22 cellular contexts compared by ENCODE assay signal in the genomic region with DNA sequence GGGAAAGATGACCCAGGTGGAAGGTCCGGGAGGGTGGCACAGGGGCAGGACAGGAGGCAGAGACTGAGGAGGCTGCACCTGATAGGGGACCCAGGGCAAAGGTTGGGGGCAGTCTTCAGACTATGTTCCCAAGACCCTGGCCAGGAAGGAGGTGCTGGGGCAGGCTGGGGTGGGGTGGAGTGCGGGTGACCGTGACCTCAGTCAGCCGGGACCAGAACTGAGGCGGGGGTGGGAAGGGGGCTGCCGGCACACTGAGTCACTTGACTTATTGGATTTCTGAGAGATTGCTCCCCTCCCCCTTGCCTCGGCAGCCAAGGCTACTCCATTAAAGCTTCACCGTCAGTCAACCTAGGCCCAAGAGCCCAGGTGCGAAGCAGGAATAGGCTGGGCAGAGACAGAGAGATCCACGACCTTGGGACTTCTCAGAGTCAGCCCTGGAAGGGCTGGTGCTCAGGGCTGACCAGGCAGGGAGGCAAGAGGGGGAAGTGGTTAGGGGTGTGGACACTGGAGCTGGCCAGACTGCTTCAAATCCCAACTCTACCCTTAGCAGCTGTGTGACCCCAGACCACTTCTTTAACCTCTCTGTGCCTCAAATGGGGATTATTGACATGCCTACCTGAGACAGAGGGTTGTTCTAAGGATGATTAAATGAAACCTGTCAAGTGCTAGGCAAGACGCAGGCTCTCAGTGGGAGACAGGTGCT. TPM values are rescaled to one million over a fixed set of nuclear protein-coding genes. Genes with fewer than 3 reads are reported as not detected.
DNase-seq lines count a peak whose midpoint lies in the region; ATAC-seq, FAIRE-seq and TF ChIP-seq lines count a peak whose summit lies in the region.
"Had no signal": no experiment of that assay in that cellular context is flagged by ENCODE, and none has a peak within 500 bp of the region (broad histone marks: within the 10 kb centered on the region; RNA-seq: fewer than 3 reads in every experiment).

No MANE protein-coding gene starts in this region.

- no peak overlapping the region for H3K56ac ChIP-seq in H1 (replicated peaks; ENCODE audit: insufficient read length, low read depth, low read length)

- H3K79me1 ChIP-seq in H1 (ENCODE audit: low read depth, low read length), result no peaks in the 10 kb centered on the region

- peaks cover 4% of the 10 kb centered on the region for H3K4me1 Mint-ChIP-seq in T-helper 1 cell treated with Interleukin-12 subunit alpha and Interleukin-12 subunit beta and Interleukin-4 antibody, amounts not matched to agents 30 μg/mL and 1 μg/mL, for 36 hours (ENCODE audit: low read depth)
- H3K4me1 Mint-ChIP-seq in neural progenitor cell, result peaks cover 89% of the 10 kb centered on the region

- H3K4ac ChIP-seq in H1 (replicated peaks; ENCODE audit: insufficient read length, low read depth, low read length), result no peak overlapping the region

- peak overlapping the region; percentile 32 to 57; a peak in 3 of 4 replicates for H3K4me2 ChIP-seq in H1 (ENCODE audit: insufficient read depth in 1 of 2, low read depth in 2 of 2, low read length in 2 of 2)
- no peak overlapping the region for H3K4me2 ChIP-seq in neural progenitor cell
- H3K4me2 ChIP-seq: A549, PC-9 had no signal

- TF ChIP-seq POLR2A in H1 (IDR thresholded peaks at IDR 0.05; ENCODE audit: control extremely low read depth in 1 of 2, low read depth in 2 of 2, low read length in 2 of 2), result no peak

- no peak overlapping the region for H4K91ac ChIP-seq in H1 (replicated peaks; ENCODE audit: insufficient read length, low read length)

- no peaks in the 10 kb centered on the region for H3K9me3 Mint-ChIP-seq in T-helper 1 cell treated with Interleukin-12 subunit alpha and Interleukin-12 subunit beta and Interleukin-4 antibody, amounts not matched to agents 30 μg/mL and 1 μg/mL, for 36 hours
- no peaks in the 10 kb centered on the region for H3K9me3 Mint-ChIP-seq in neural progenitor cell
- H3K9me3 Mint-ChIP-seq: CD8-positive, alpha-beta memory T cell had no signal

- no peak overlapping the region for H2AFZ ChIP-seq in H1 (ENCODE audit: low read length)
- no peak overlapping the region for H2AFZ ChIP-seq in neural progenitor cell (replicated peaks)
- H2AFZ ChIP-seq: GM23248, PC-9 had no signal

- H3K18ac ChIP-seq in H1 (ENCODE audit: extremely low read depth, low read length), result peak overlapping the region; percentile 42; the same call in 1 of the 2 replicates

- H2BK12ac ChIP-seq in H1 (ENCODE audit: low read depth, low read length), result peak overlapping the region; percentile 90; the same call in 1 of the 2 replicates

- H3K27me3 ChIP-seq in H1 (replicated peaks in 1 of 4; ENCODE audit: control insufficient read depth in 3 of 4, extremely low read depth in 1 of 4, insufficient read depth in 3 of 4, low read length in 3 of 4) (peaks cover 0 to 13% (median 4%) of the 10 kb centered on the region in 4 experiments; a peak in 2 of 7 replicates), neural progenitor cell (no peaks in the 10 kb centered on the region), upper lobe of right lung (peaks cover 4% of the 10 kb centered on the region), psoas muscle (ENCODE audit: insufficient read depth in 3 of 3, low read length in 2 of 3) (peaks cover 0 to 18% (median 0%) of the 10 kb centered on the region in 3 donors), aorta (ENCODE audit: control insufficient read depth in 1 of 2, insufficient read depth in 2 of 2, low read length in 1 of 2) (no peaks in the 10 kb centered on the region)
- H3K27me3 ChIP-seq: MG63, SJSA1 had no signal

- peaks cover 20% of the 10 kb centered on the region for H3F3A ChIP-seq in neural progenitor cell (ENCODE audit: low read depth)

- H2BK20ac ChIP-seq in H1 (ENCODE audit: low read length), result peak overlapping the region; percentile 98

- intact Hi-C loops in upper lobe of right lung (cut with DNase I) (no loop called here), psoas muscle (cut with DNase I) (loop anchor here in 1 of 2 donors (1.0 kb wide), 1 partner anchor 104 kb away; no protein-coding TSS in a partner anchor), aorta (cut with DNase I) (no loop called here)

- no peak overlapping the region for H4K8ac ChIP-seq in H1 (ENCODE audit: extremely low read depth, insufficient read depth, low read length)

- DNase-seq in T-helper 1 cell, result no peak
- DNase-seq in H1 (ENCODE audit: low read depth in 1 of 2, low spot score in 2 of 2), result no peak
- DNase-seq in neural progenitor cell (ENCODE audit: low spot score), result no peak
- DNase-seq in upper lobe of right lung, result peak; percentile 45
- no peak for DNase-seq in psoas muscle
- no peak for DNase-seq in aorta
- DNase-seq: CD8-positive, alpha-beta memory T cell; GM23248; MG63; NCI-H1092 treated with DMSO at 0.1 percent for 48 hours; NCI-H1694 treated with DMSO at 0.1 percent for 48 hours; NCI-H2107; NCI-H748 treated with DMSO at 0.1 percent for 48 hours; PC-9 had no signal

- H3K36me3 Mint-ChIP-seq in T-helper 1 cell treated with Interleukin-12 subunit alpha and Interleukin-12 subunit beta and Interleukin-4 antibody, amounts not matched to agents 30 μg/mL and 1 μg/mL, for 36 hours (ENCODE audit: low read depth), result no peaks in the 10 kb centered on the region
- no peaks in the 10 kb centered on the region for H3K36me3 Mint-ChIP-seq in neural progenitor cell
- H3K36me3 Mint-ChIP-seq: CD8-positive, alpha-beta memory T cell had no signal

- POLR2A ChIA-PET in H1 (lab: Charles Lee; ENCODE audit: partially characterized antibody), result interaction anchor here (0.9 to 5.2 kb wide), 6 partner anchors 11 to 106 kb away, joined by 3 to 30 read pairs (median 5); partner anchors contain the start of gene SDC3

- no peak for TF ChIP-seq RAD21 in H1 (IDR thresholded peaks at IDR 0.05 in 1 of 2, conservative IDR thresholded peaks at IDR 0.05 in 1 of 2; ENCODE audit: low read depth in 2 of 2, low read length in 2 of 2)

- H4K20me1 ChIP-seq in H1 (replicated peaks in 1 of 2; ENCODE audit: control insufficient read depth in 1 of 2, insufficient read depth in 2 of 2, low read length in 2 of 2) (no peaks in the 10 kb centered on the region), neural progenitor cell (ENCODE audit: low read depth) (no peaks in the 10 kb centered on the region)

- H2BK120ac ChIP-seq in H1 (replicated peaks; ENCODE audit: low read depth, low read length), result no peak overlapping the region

- CTCF ChIA-PET in H1 (lab: Charles Lee; ENCODE audit: partially characterized antibody), result interaction anchor here (1.1 to 38.1 kb wide), 11 partner anchors 7 to 116 kb away, joined by 4 to 1519 read pairs (median 57); partner anchors contain the start of gene SDC3

- peak overlapping the region in 2 of 4 experiments; percentile 9 to 23; a peak in 1 of 8 replicates for H3K4me3 ChIP-seq in H1 (ENCODE audit: extremely low read depth in 1 of 4, insufficient read depth in 2 of 4, low read depth in 3 of 4, low read length in 4 of 4)
- no peak overlapping the region for H3K4me3 ChIP-seq in neural progenitor cell
- no peak overlapping the region for H3K4me3 ChIP-seq in upper lobe of right lung
- no peak overlapping the region for H3K4me3 ChIP-seq in psoas muscle
- no peak overlapping the region for H3K4me3 ChIP-seq in aorta (ENCODE audit: low read length in 2 of 2)
- H3K4me3 ChIP-seq: A549; BLaER1 treated with 17β-estradiol and CSF1 and Interleukin-3, amounts not matched to agents 10 nM and 100 nM; GM23248; MG63; PC-9; SJSA1 had no signal

- no peak overlapping the region for H3K27ac ChIP-seq in H1 (ENCODE audit: low read depth, low read length)
- no peak overlapping the region for H3K27ac ChIP-seq in neural progenitor cell
- no peak overlapping the region for H3K27ac ChIP-seq in upper lobe of right lung
- no peak overlapping the region for H3K27ac ChIP-seq in psoas muscle
- H3K27ac ChIP-seq in aorta (ENCODE audit: low read depth in 1 of 2, low read length in 2 of 2), result no peak overlapping the region
- H3K27ac ChIP-seq: A549; BLaER1 treated with 17β-estradiol and CSF1 and Interleukin-3, amounts not matched to agents 10 nM and 100 nM; GM23248; PC-9; SJSA1 had no signal

- H3K27ac Mint-ChIP-seq in T-helper 1 cell treated with Interleukin-12 subunit alpha and Interleukin-12 subunit beta and Interleukin-4 antibody, amounts not matched to agents 30 μg/mL and 1 μg/mL, for 36 hours, result peak overlapping the region; percentile 41
- H3K27ac Mint-ChIP-seq in neural progenitor cell, result peak overlapping the region; percentile 92

- H3K4me3 Mint-ChIP-seq in T-helper 1 cell treated with Interleukin-12 subunit alpha and Interleukin-12 subunit beta and Interleukin-4 antibody, amounts not matched to agents 30 μg/mL and 1 μg/mL, for 36 hours, result no peak overlapping the region
- peak overlapping the region; percentile 46 for H3K4me3 Mint-ChIP-seq in neural progenitor cell
- H3K4me3 Mint-ChIP-seq: CD8-positive, alpha-beta memory T cell had no signal

- H3K79me2 ChIP-seq in H1 (ENCODE audit: control insufficient read depth in 1 of 2, insufficient read depth in 2 of 2, low read length in 2 of 2) (no peaks in the 10 kb centered on the region), neural progenitor cell (ENCODE audit: low read depth) (no peaks in the 10 kb centered on the region)

- H2BK15ac ChIP-seq in H1 (ENCODE audit: low read length), result peak overlapping the region; percentile 92; the same call in 1 of the 2 replicates

- no peak overlapping the region for H3K23ac ChIP-seq in H1 (ENCODE audit: insufficient read length)

- H3K14ac ChIP-seq in H1 (ENCODE audit: insufficient read length), result no peak overlapping the region

- H3K4me1 ChIP-seq in H1 (replicated peaks in 1 of 4; ENCODE audit: control insufficient read depth in 3 of 4, insufficient read depth in 4 of 4, low read length in 3 of 4) (peaks cover 19 to 47% (median 23%) of the 10 kb centered on the region in 4 experiments), neural progenitor cell (peaks cover 47% of the 10 kb centered on the region), upper lobe of right lung (peaks cover 20% of the 10 kb centered on the region), psoas muscle (no peaks in the 10 kb centered on the region), aorta (ENCODE audit: control insufficient read depth in 1 of 2, insufficient read depth in 2 of 2, low read length in 2 of 2) (peaks cover 0 to 3% of the 10 kb centered on the region in 2 donors)

- H2BK5ac ChIP-seq in H1 (ENCODE audit: low read depth, low read length), result peak overlapping the region; percentile 68; the same call in 1 of the 2 replicates

- H3K9me3 ChIP-seq in H1 (ENCODE audit: insufficient read depth in 2 of 2, low read depth in 1 of 2, low read length in 1 of 2) (no peaks in the 10 kb centered on the region), neural progenitor cell (ENCODE audit: low read depth) (no peaks in the 10 kb centered on the region), upper lobe of right lung (no peaks in the 10 kb centered on the region), psoas muscle (no peaks in the 10 kb centered on the region), aorta (ENCODE audit: control insufficient read depth, low read length) (no peaks in the 10 kb centered on the region)
- H3K9me3 ChIP-seq: A549; BLaER1 treated with 17β-estradiol and CSF1 and Interleukin-3, amounts not matched to agents 10 nM and 100 nM; MG63; SJSA1 had no signal

- ATAC-seq in upper lobe of right lung (peak; percentile 36), psoas muscle (no peak), HG02885 (IDR thresholded peaks at IDR 0.05; ENCODE audit: poor library complexity, unreplicated experiment) (no peak), aorta (ENCODE audit: low FRiP score) (no peak)
- ATAC-seq: A549, HCT116 had no signal

- no peaks in the 10 kb centered on the region for H3K36me3 ChIP-seq in H1 (ENCODE audit: control insufficient read depth in 2 of 4, insufficient read depth in 4 of 4, low read length in 3 of 4)
- H3K36me3 ChIP-seq in neural progenitor cell, result no peaks in the 10 kb centered on the region
- no peaks in the 10 kb centered on the region for H3K36me3 ChIP-seq in upper lobe of right lung
- H3K36me3 ChIP-seq in psoas muscle (ENCODE audit: insufficient read depth in 1 of 2, low read depth in 1 of 2), result no peaks in the 10 kb centered on the region
- H3K36me3 ChIP-seq in aorta (ENCODE audit: control insufficient read depth in 1 of 2, insufficient read depth in 2 of 2, low read length in 1 of 2), result no peaks in the 10 kb centered on the region
- H3K36me3 ChIP-seq: BLaER1 treated with 17β-estradiol and CSF1 and Interleukin-3, amounts not matched to agents 10 nM and 100 nM; MG63; SJSA1 had no signal

- TF ChIP-seq EP300 in H1 (IDR thresholded peaks at IDR 0.05; ENCODE audit: borderline replicate concordance in 1 of 2, low read depth in 2 of 2, low read length in 2 of 2), result no peak

- no peaks in the 10 kb centered on the region; the same call in 1 of the 2 replicates for H3K23me2 ChIP-seq in H1 (ENCODE audit: low read depth, low read length)

- peaks cover 69% of the 10 kb centered on the region for H3K27me3 Mint-ChIP-seq in T-helper 1 cell treated with Interleukin-12 subunit alpha and Interleukin-12 subunit beta and Interleukin-4 antibody, amounts not matched to agents 30 μg/mL and 1 μg/mL, for 36 hours (ENCODE audit: low read depth)
- peaks cover 18% of the 10 kb centered on the region for H3K27me3 Mint-ChIP-seq in neural progenitor cell (ENCODE audit: insufficient read depth, low read depth)

- 43% methylated on average over 5 of the region's 11 CpGs; no CpG with 5 or more reads in 1 of the 2 experiments for WGBS in H1 (ENCODE audit: extremely low coverage in 1 of 2, insufficient coverage in 1 of 2, insufficient read length in 1 of 2, insufficient replicate concordance in 2 of 2, low coverage in 1 of 2, low lambda C conversion rate in 2 of 2, missing lambda C conversion rate in 1 of 2), 2 experiments
- WGBS in psoas muscle, 3 donors, result 71 to 76% (median 72%) methylated on average over 11 of the region's 11 CpGs
- 78% methylated on average over 11 of the region's 11 CpGs for WGBS in aorta, 2 donors

- FAIRE-seq in H1 (lab: Jason Lieb, UNC), result no peak
- FAIRE-seq: A549, D721Med, GM12892 had no signal

- no peak for TF ChIP-seq CTCF in H1 (IDR thresholded peaks at IDR 0.05; ENCODE audit: control extremely low read depth in 1 of 3, insufficient read depth in 1 of 3, low read depth in 1 of 3, low read length in 3 of 3)
- no peak for TF ChIP-seq CTCF in neural progenitor cell (IDR thresholded peaks at IDR 0.05)
- TF ChIP-seq CTCF in upper lobe of right lung (IDR thresholded peaks at IDR 0.05), result no peak
- TF ChIP-seq CTCF in psoas muscle (IDR thresholded peaks at IDR 0.05), result no peak

- H3K9ac ChIP-seq in H1 (replicated peaks in 1 of 4; ENCODE audit: extremely low read depth in 1 of 4, low read depth in 3 of 4, low read length in 3 of 4) (no peak overlapping the region), neural progenitor cell (no peak overlapping the region)
- H3K9ac ChIP-seq: BLaER1 treated with 17β-estradiol and CSF1 and Interleukin-3, amounts not matched to agents 10 nM and 100 nM; GM23248 had no signal

- no peak overlapping the region for H4K5ac ChIP-seq in H1 (ENCODE audit: insufficient read length, low read depth, low read length)

- peak overlapping the region; percentile 84; the same call in 1 of the 2 replicates for H2AK5ac ChIP-seq in H1 (ENCODE audit: low read depth, low read length)

RNA-seq across cellular contexts. Expression of gene LAPTM5, which starts 47.9 kb away (rescaled TPM):
- total RNA-seq in H1 (2021; fragmentation: NEBNext Ultra II Directional; extraction: Animal tissue kit (Norgen Biotek cat#: 25700)), result 0.37 and 0.52 TPM in 2 replicates
- polyA plus RNA-seq in H1 (2011; rRNA removed), result 0.77 and 1.4 TPM in 2 replicates
- polyA plus RNA-seq in H1 (2011; cell fraction: cytosol; rRNA removed), result 0.83 TPM
- 0.46 TPM for polyA plus RNA-seq in H1 (2011; cell fraction: nucleus; rRNA removed)
- polyA plus RNA-seq in H1 (2012, experiment 1 of 2), result 0.39 to 0.60 TPM (median 0.52 TPM) in 3 of 4 replicates, not detected in the other
- polyA plus RNA-seq in H1 (2012, experiment 2 of 2), result 0.18 TPM
- 0.57 TPM for polyA plus RNA-seq in H1 (2013, experiment 1 of 2)
- 0.99 TPM for polyA plus RNA-seq in H1 (2013, experiment 2 of 2)
- 1.0 and 1.1 TPM in 2 replicates for polyA minus RNA-seq in H1 (2011; rRNA and poly(A)+ RNA removed)
- polyA minus RNA-seq in H1 (2011; cell fraction: cytosol; rRNA and poly(A)+ RNA removed), result not detected
- 0.30 TPM for polyA minus RNA-seq in H1 (2011; cell fraction: nucleus; rRNA and poly(A)+ RNA removed)
- not detected in 2 replicates for total RNA-seq in neural progenitor cell (ENCODE audit: low replicate concordance)
- total RNA-seq in upper lobe of right lung, result 424 TPM
- total RNA-seq in psoas muscle, result 10 to 100 TPM in 3 of 4 donors, 1 to 10 TPM in 1; 8.2 to 14.4 (median 13.7) TPM
- 10 to 100 TPM in 1 of 3 donors, 1 to 10 TPM in 2; 3.0 to 14.5 (median 4.3) TPM for polyA plus RNA-seq in psoas muscle
- 100 to 1,000 TPM; 114 to 116 TPM for total RNA-seq in aorta
- polyA plus RNA-seq in aorta, result 100 to 1,000 TPM in 1 of 2 donors, 10 to 100 TPM in 1; 18.0 to 122 TPM
- total RNA-seq: GM23248, SJSA1 had no signal

Comparison
In these comparisons a context has a peak if more than half of its experiments do, and no peak if none do; other contexts are left out.
1. RNA of gene LAPTM5, which starts 47.9 kb away (total RNA-seq): 424 TPM in upper lobe of right lung (single experiment) and 114 to 116 TPM in aorta; 8.2 to 14.4 TPM in psoas muscle, 0.37 to 0.52 TPM in H1 and not detected in neural progenitor cell; every median in the first group is over 4 times any median in the second.